In the genomic region with DNA sequence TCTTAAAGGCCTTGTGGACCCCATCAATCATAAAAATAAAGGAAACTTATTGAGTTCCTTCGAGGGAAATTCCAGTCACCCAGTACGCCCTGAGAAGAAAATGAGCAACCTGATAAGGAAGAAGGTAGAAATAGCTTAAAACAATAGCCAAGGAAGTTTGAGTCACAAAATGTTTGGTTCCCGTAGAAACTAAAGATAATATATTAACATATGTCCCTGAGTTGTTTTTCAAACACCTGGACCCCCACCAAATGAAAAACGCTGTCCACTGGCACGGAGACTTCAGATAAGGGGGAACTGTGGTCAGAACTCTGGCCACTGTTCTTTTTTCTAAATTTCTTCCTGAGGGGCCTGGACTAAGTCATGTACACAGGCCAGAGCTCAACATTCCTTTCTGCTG, we compare ENCODE assay signal across 21 cellular contexts.
A peak's percentile ranks its signal among the peaks of the same experiment; 100 is the strongest.
DNase-seq lines count a peak whose midpoint lies in the region; ATAC-seq, FAIRE-seq and TF ChIP-seq lines count a peak whose summit lies in the region.
"Had no signal": no experiment of that assay in that cellular context is flagged by ENCODE, and none has a peak within 500 bp of the region (broad histone marks: within the 10 kb centered on the region; RNA-seq: fewer than 3 reads in every experiment).

No MANE protein-coding gene starts in this region.

- DNase-seq in astrocyte of the hippocampus (ENCODE audit: low read depth, low spot score), result peak; percentile 12
- peak; percentile 19 for DNase-seq in endothelial cell of umbilical vein (ENCODE audit: low read depth, low spot score)
- peak; percentile 54 for DNase-seq in glomerular endothelial cell (ENCODE audit: extremely low read depth, low read depth, low spot score)
- peak; percentile 10 for DNase-seq in pulmonary artery endothelial cell (ENCODE audit: low read depth, low spot score)
- no peak for DNase-seq in kidney tubule cell (ENCODE audit: low spot score)
- no peak for DNase-seq in small intestine
- DNase-seq: Caco-2; CD4-positive, CD25-positive, alpha-beta regulatory T cell; CD8-positive, alpha-beta T cell; DMS79; EL; GDM1; GOT3; HFFc6 had no signal

- H3K36me3 ChIP-seq in endothelial cell of umbilical vein (ENCODE audit: control insufficient read depth in 2 of 2, extremely low read depth in 1 of 2, insufficient read depth in 2 of 2, low read length in 2 of 2), result no peaks in the 10 kb centered on the region
- no peaks in the 10 kb centered on the region for H3K36me3 ChIP-seq in small intestine (ENCODE audit: control insufficient read depth in 2 of 2, insufficient read depth in 2 of 2, low read length in 2 of 2)
- H3K36me3 ChIP-seq: BLaER1, HAP-1 had no signal

- BruUV-seq in endothelial cell of umbilical vein (replicated peaks; lab: Mats Ljungman, UMichigan), result no TSS peak

- FAIRE-seq in endothelial cell of umbilical vein (lab: Jason Lieb, UNC) (no peak), small intestine (lab: Jason Lieb, UNC) (no peak)
- FAIRE-seq: GM12878, GM19239, H54 had no signal

- CTCF ChIA-PET in endothelial cell of umbilical vein (lab: Charles Lee), result interaction anchor here (1.6 kb wide), 1 partner anchor 12 kb away, joined by 5 read pairs; no protein-coding TSS in a partner anchor

- H3K4me1 ChIP-seq in endothelial cell of umbilical vein (ENCODE audit: control insufficient read depth, extremely low read depth, insufficient read depth, low read length) (no peaks in the 10 kb centered on the region), small intestine (ENCODE audit: control insufficient read depth in 2 of 2, insufficient read depth in 1 of 2, low read depth in 1 of 2, low read length in 1 of 2) (no peaks in the 10 kb centered on the region)
- H3K4me1 ChIP-seq: Caco-2, HAP-1 had no signal

- no peaks in the 10 kb centered on the region for H3K27me3 ChIP-seq in endothelial cell of umbilical vein (ENCODE audit: control insufficient read depth in 2 of 2, insufficient read depth in 2 of 2, low read length in 2 of 2)
- no peaks in the 10 kb centered on the region for H3K27me3 ChIP-seq in small intestine (ENCODE audit: control insufficient read depth in 2 of 2, insufficient read depth in 2 of 2, low read length in 2 of 2)
- H3K27me3 ChIP-seq: BLaER1 had no signal

- H3K9me1 ChIP-seq in endothelial cell of umbilical vein (replicated peaks; ENCODE audit: control insufficient read depth, extremely low read depth, insufficient read depth, low read length), result no peaks in the 10 kb centered on the region

- no peak overlapping the region for H2AFZ ChIP-seq in endothelial cell of umbilical vein (ENCODE audit: low read depth, low read length)

- no peaks in the 10 kb centered on the region for H4K20me1 ChIP-seq in endothelial cell of umbilical vein (replicated peaks; ENCODE audit: control insufficient read depth, extremely low read depth, insufficient read depth, low read length)
- H4K20me1 ChIP-seq: BLaER1 had no signal

- H3K9me3 ChIP-seq in endothelial cell of umbilical vein (replicated peaks; ENCODE audit: control insufficient read depth, insufficient read depth, low read length) (no peaks in the 10 kb centered on the region), small intestine (ENCODE audit: control insufficient read depth, low read depth) (no peaks in the 10 kb centered on the region)
- H3K9me3 ChIP-seq: BLaER1, Caco-2, HAP-1 had no signal

- no peaks in the 10 kb centered on the region for H3K79me2 ChIP-seq in endothelial cell of umbilical vein (ENCODE audit: control insufficient read depth, insufficient read depth, low read length)

- ATAC-seq in GM19351 (IDR thresholded peaks at IDR 0.05; ENCODE audit: unreplicated experiment), result no peak
- ATAC-seq: CD8-positive, alpha-beta T cell; GM12878 had no signal

- H3K4me2 ChIP-seq in endothelial cell of umbilical vein (ENCODE audit: insufficient read depth, low read length), result no peak overlapping the region
- H3K4me2 ChIP-seq: BLaER1 had no signal

- intact Hi-C loops in endothelial cell of umbilical vein (cut with micrococcal nuclease), result no loop called here

- POLR2A ChIA-PET in endothelial cell of umbilical vein (lab: Charles Lee), result no interaction called here

- TF ChIP-seq POLR2A in endothelial cell of umbilical vein (IDR thresholded peaks at IDR 0.05; ENCODE audit: low read depth, low read length), result no peak

- H3K4me3 ChIP-seq in endothelial cell of umbilical vein (replicated peaks in 1 of 3; ENCODE audit: insufficient read depth in 1 of 3, low read depth in 1 of 3, low read length in 3 of 3), result no peak overlapping the region
- H3K4me3 ChIP-seq in small intestine (ENCODE audit: low read depth in 1 of 2, low read length in 2 of 2), result no peak overlapping the region
- H3K4me3 ChIP-seq: BLaER1, GM12878, HAP-1 had no signal

- H3K27ac ChIP-seq in endothelial cell of umbilical vein (ENCODE audit: insufficient read depth, low read depth, low read length) (no peak overlapping the region), small intestine (ENCODE audit: low read depth in 1 of 2, low read length in 1 of 2) (no peak overlapping the region)
- H3K27ac ChIP-seq: BLaER1, C4-2B had no signal

- WGBS in small intestine, 3 donors, result 27 to 50% (median 30%) methylated on average over 5 of the region's 5 CpGs

- no peak for TF ChIP-seq CTCF in endothelial cell of umbilical vein (IDR thresholded peaks at IDR 0.05; ENCODE audit: extremely low read depth in 1 of 2, insufficient read depth in 1 of 2, low read depth in 1 of 2, low read length in 2 of 2)

- H3K9ac ChIP-seq in endothelial cell of umbilical vein (replicated peaks; ENCODE audit: extremely low read depth, insufficient read depth, low read length), result no peak overlapping the region
- H3K9ac ChIP-seq: BLaER1 had no signal

- dilution Hi-C loops in endothelial cell of umbilical vein (cut with MboI; ENCODE audit: extremely low pct_ligation_motif_present, low sequenced_read_pairs), result no loop called here

TF ChIP-seq in endothelial cell of umbilical vein, 7 proteins besides CTCF, POLR2A, EP300 and RAD21:
- TF ChIP-seq JUN (IDR thresholded peaks at IDR 0.05; ENCODE audit: borderline replicate concordance, insufficient read depth, insufficient read length, low read depth) (no peak), EZH2 (IDR thresholded peaks at IDR 0.05; ENCODE audit: borderline replicate concordance, low read depth, low read length, severe bottlenecking) (no peak), FOS (IDR thresholded peaks at IDR 0.05; ENCODE audit: borderline replicate concordance, insufficient read depth, low read length) (no peak), MAX (IDR thresholded peaks at IDR 0.05; ENCODE audit: insufficient read depth, insufficient read length) (no peak), GATA2 (IDR thresholded peaks at IDR 0.05; ENCODE audit: insufficient read depth, insufficient read length, low read depth, low read length) (no peak), POLR2AphosphoS5 (IDR thresholded peaks at IDR 0.05; ENCODE audit: insufficient read depth, low read depth, low read length) (no peak), MYC (IDR thresholded peaks at IDR 0.05; ENCODE audit: low read depth, low read length) (no peak)

Comparison
In these comparisons a context has a peak if more than half of its experiments do, and no peak if none do; other contexts are left out.
1. DNase-seq: peak in astrocyte of the hippocampus (single experiment), endothelial cell of umbilical vein (single experiment), glomerular endothelial cell (single experiment) and pulmonary artery endothelial cell (single experiment); none in kidney tubule cell (single experiment) and small intestine (single experiment).